18 cellular contexts compared by ENCODE assay signal in the genomic region with DNA sequence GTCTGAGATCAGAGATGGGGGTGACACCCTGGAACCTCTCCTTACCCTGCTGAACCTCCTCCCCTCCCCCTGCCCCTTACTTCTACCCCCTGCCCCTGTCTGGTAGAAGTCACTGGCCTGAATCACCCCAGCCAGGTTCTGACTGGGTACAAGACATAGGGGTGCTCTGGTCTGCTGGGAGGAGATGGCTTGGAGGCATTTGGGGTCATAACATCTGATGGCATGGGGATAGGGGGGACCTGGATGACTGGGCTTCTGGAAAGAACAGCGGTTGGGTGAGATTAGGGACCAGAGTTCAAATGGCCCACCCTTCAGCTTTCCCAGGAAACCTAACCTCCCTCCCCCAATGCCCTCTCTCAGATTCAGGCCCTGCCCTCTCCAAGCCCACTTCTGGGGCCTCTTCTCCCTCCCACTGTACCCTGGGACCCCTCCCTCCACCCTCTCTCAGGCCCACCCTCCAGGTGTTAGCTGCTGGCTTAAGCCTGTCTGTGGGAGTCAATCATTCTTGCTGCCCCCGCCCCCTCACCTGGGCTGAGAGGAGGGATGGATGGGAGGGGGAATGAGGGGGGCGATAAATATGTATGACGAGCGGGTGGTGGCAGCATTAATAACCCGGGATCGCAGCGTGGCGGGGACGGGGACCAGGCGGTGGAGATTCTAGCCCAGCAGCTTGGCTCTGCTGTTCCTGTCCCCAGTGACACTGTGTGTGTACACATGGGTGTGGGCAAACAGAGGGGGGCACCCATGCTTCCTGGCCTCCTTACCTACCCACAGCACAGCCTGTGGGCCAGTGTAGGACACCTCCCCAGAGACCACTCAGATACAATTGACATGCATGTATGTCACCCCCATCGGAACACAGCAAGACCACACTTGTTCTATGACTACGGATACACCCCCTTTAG. TPM values are rescaled to one million over a fixed set of nuclear protein-coding genes. Genes with fewer than 3 reads are reported as not detected.
A peak's percentile ranks its signal among the peaks of the same experiment; 100 is the strongest.
DNase-seq lines count a peak whose midpoint lies in the region; ATAC-seq, FAIRE-seq and TF ChIP-seq lines count a peak whose summit lies in the region.
"Had no signal": no experiment of that assay in that cellular context is flagged by ENCODE, and none has a peak within 500 bp of the region (broad histone marks: within the 10 kb centered on the region; RNA-seq: fewer than 3 reads in every experiment).

No MANE protein-coding gene starts in this region.

- TF ChIP-seq CTCF in endothelial cell of umbilical vein (IDR thresholded peaks at IDR 0.05; ENCODE audit: extremely low read depth in 1 of 2, insufficient read depth in 1 of 2, low read depth in 1 of 2, low read length in 2 of 2) = no peak

- H3K4me2 ChIP-seq in endothelial cell of umbilical vein (ENCODE audit: insufficient read depth, low read length) (no peak overlapping the region), neuronal stem cell (ENCODE audit: insufficient read depth, low read length, poor library complexity, severe bottlenecking) (no peak overlapping the region)

- CTCF ChIA-PET in endothelial cell of umbilical vein (lab: Charles Lee) = interaction anchor here (0.7 to 5.3 kb wide), 4 partner anchors 9 to 20 kb away, joined by 3 to 50 read pairs (median 38); a partner anchor contains a TSS

- H3K27ac Mint-ChIP-seq in activated naive CD4-positive, alpha-beta T cell treated with anti-CD3 and anti-CD28 coated beads, Interleukin-2, amount 50 U/mL, for 24 hours = peak overlapping the region; percentile 14
- no peak overlapping the region for H3K27ac Mint-ChIP-seq in activated naive CD4-positive, alpha-beta T cell treated with anti-CD3 and anti-CD28 coated beads, Interleukin-2, amount 50 U/mL, for 72 hours

- peaks cover 73% of the 10 kb centered on the region for H3K27me3 Mint-ChIP-seq in activated naive CD4-positive, alpha-beta T cell treated with anti-CD3 and anti-CD28 coated beads, Interleukin-2, amount 50 U/mL, for 24 hours

- H3K14ac ChIP-seq in neuronal stem cell (ENCODE audit: low read length) = no peak overlapping the region

- no TSS peak for BruUV-seq in endothelial cell of umbilical vein (replicated peaks; lab: Mats Ljungman, UMichigan)

- H3K4me1 Mint-ChIP-seq in activated naive CD4-positive, alpha-beta T cell treated with anti-CD3 and anti-CD28 coated beads, Interleukin-2, amount 50 U/mL, for 24 hours = peaks cover 64% of the 10 kb centered on the region

- FAIRE-seq in endothelial cell of umbilical vein (lab: Jason Lieb, UNC) = no peak

- H2BK5ac ChIP-seq in neuronal stem cell (ENCODE audit: low read length) = no peak overlapping the region

- no peak overlapping the region for H2AK5ac ChIP-seq in neuronal stem cell (ENCODE audit: low read depth, low read length)

- H3K27ac ChIP-seq in endothelial cell of umbilical vein (ENCODE audit: insufficient read depth, low read depth, low read length) = no peak overlapping the region
- no peak overlapping the region for H3K27ac ChIP-seq in neuronal stem cell (replicated peaks; ENCODE audit: low read length)
- H3K27ac ChIP-seq: SJSA1 had no signal

- H3K4me3 Mint-ChIP-seq in activated naive CD4-positive, alpha-beta T cell treated with anti-CD3 and anti-CD28 coated beads, Interleukin-2, amount 50 U/mL, for 24 hours = no peak overlapping the region

- no peaks in the 10 kb centered on the region for H3K36me3 Mint-ChIP-seq in activated naive CD4-positive, alpha-beta T cell treated with anti-CD3 and anti-CD28 coated beads, Interleukin-2, amount 50 U/mL, for 24 hours
- no peaks in the 10 kb centered on the region for H3K36me3 Mint-ChIP-seq in activated naive CD4-positive, alpha-beta T cell treated with anti-CD3 and anti-CD28 coated beads, Interleukin-2, amount 50 U/mL, for 72 hours

- TF ChIP-seq POLR2A in endothelial cell of umbilical vein (IDR thresholded peaks at IDR 0.05; ENCODE audit: low read depth, low read length) = no peak

- no peak overlapping the region for H4K91ac ChIP-seq in neuronal stem cell (ENCODE audit: low read depth, low read length, poor library complexity)

- H2BK15ac ChIP-seq in neuronal stem cell (ENCODE audit: low read length) = no peak overlapping the region

- H3K9ac ChIP-seq in endothelial cell of umbilical vein (replicated peaks; ENCODE audit: extremely low read depth, insufficient read depth, low read length) = no peak overlapping the region
- H3K9ac ChIP-seq in neuronal stem cell (ENCODE audit: low read depth, low read length, poor library complexity) = no peak overlapping the region

- H3K79me1 ChIP-seq in neuronal stem cell (ENCODE audit: low read depth, low read length) = no peaks in the 10 kb centered on the region

- no peaks in the 10 kb centered on the region for H3K9me1 ChIP-seq in endothelial cell of umbilical vein (replicated peaks; ENCODE audit: control insufficient read depth, extremely low read depth, insufficient read depth, low read length)

- no peak overlapping the region for H2AFZ ChIP-seq in endothelial cell of umbilical vein (ENCODE audit: low read depth, low read length)
- H2AFZ ChIP-seq in neuronal stem cell (ENCODE audit: low read length) = no peak overlapping the region

- no peaks in the 10 kb centered on the region for H3K79me2 ChIP-seq in endothelial cell of umbilical vein (ENCODE audit: control insufficient read depth, insufficient read depth, low read length)

- no peaks in the 10 kb centered on the region for H4K20me1 ChIP-seq in endothelial cell of umbilical vein (replicated peaks; ENCODE audit: control insufficient read depth, extremely low read depth, insufficient read depth, low read length)

- H3K9me3 ChIP-seq in endothelial cell of umbilical vein (replicated peaks; ENCODE audit: control insufficient read depth, insufficient read depth, low read length) (no peaks in the 10 kb centered on the region), neuronal stem cell (replicated peaks in 1 of 2; ENCODE audit: control insufficient read depth in 2 of 2, insufficient read depth in 1 of 2, low read depth in 1 of 2, low read length in 2 of 2) (peaks cover 0 to 4% of the 10 kb centered on the region in 2 donors)
- H3K9me3 ChIP-seq: SJSA1 had no signal

- H3K18ac ChIP-seq in neuronal stem cell (ENCODE audit: low read length) = peak overlapping the region; percentile 54

- H3K4ac ChIP-seq in neuronal stem cell (ENCODE audit: low read length) = no peak overlapping the region

- H3K27me3 ChIP-seq in endothelial cell of umbilical vein (ENCODE audit: control insufficient read depth in 2 of 2, insufficient read depth in 2 of 2, low read length in 2 of 2) (peaks cover 80 to 83% of the 10 kb centered on the region in 2 experiments), neuronal stem cell (ENCODE audit: control insufficient read depth in 3 of 3, insufficient read depth in 3 of 3, low read depth in 1 of 3, low read length in 3 of 3) (peaks cover 49 to 98% (median 96%) of the 10 kb centered on the region in 3 experiments)

- POLR2A ChIA-PET in endothelial cell of umbilical vein (lab: Charles Lee) = no interaction called here

- no peaks in the 10 kb centered on the region for H3K36me3 ChIP-seq in endothelial cell of umbilical vein (ENCODE audit: control insufficient read depth in 2 of 2, extremely low read depth in 1 of 2, insufficient read depth in 2 of 2, low read length in 2 of 2)
- H3K36me3 ChIP-seq in neuronal stem cell (replicated peaks in 1 of 2; ENCODE audit: control insufficient read depth in 2 of 2, insufficient read depth in 2 of 2, low read length in 2 of 2) = no peaks in the 10 kb centered on the region
- H3K36me3 ChIP-seq: SJSA1 had no signal

- no peak for ATAC-seq in activated naive CD4-positive, alpha-beta T cell treated with anti-CD3 and anti-CD28 coated beads, Interleukin-2, amount 50 U/mL, for 72 hours
- ATAC-seq: PC-3 had no signal

- no CpG with 5 or more reads among the region's 13 CpGs for WGBS in neuronal stem cell (ENCODE audit: extremely low coverage in 2 of 2, insufficient read length in 2 of 2, insufficient replicate concordance in 1 of 2), 2 donors

- dilution Hi-C loops in endothelial cell of umbilical vein (cut with MboI; ENCODE audit: extremely low pct_ligation_motif_present, low sequenced_read_pairs) = no loop called here

- H3K23ac ChIP-seq in neuronal stem cell (ENCODE audit: low read depth, low read length, poor library complexity) = no peak overlapping the region

- no peak overlapping the region for H4K8ac ChIP-seq in neuronal stem cell (ENCODE audit: low read depth, low read length)

- H3K9me3 Mint-ChIP-seq in activated naive CD4-positive, alpha-beta T cell treated with anti-CD3 and anti-CD28 coated beads, Interleukin-2, amount 50 U/mL, for 24 hours = no peaks in the 10 kb centered on the region
- H3K9me3 Mint-ChIP-seq in activated naive CD4-positive, alpha-beta T cell treated with anti-CD3 and anti-CD28 coated beads, Interleukin-2, amount 50 U/mL, for 72 hours = no peaks in the 10 kb centered on the region

- H3K4me1 ChIP-seq in endothelial cell of umbilical vein (ENCODE audit: control insufficient read depth, extremely low read depth, insufficient read depth, low read length) (no peaks in the 10 kb centered on the region), neuronal stem cell (ENCODE audit: control insufficient read depth in 2 of 2, insufficient read depth in 1 of 2, low read depth in 1 of 2, low read length in 2 of 2) (peaks cover 23 to 31% of the 10 kb centered on the region in 2 donors)

- intact Hi-C loops in endothelial cell of umbilical vein (cut with micrococcal nuclease) = no loop called here

- no peak for DNase-seq in activated naive CD4-positive, alpha-beta T cell treated with anti-CD3 and anti-CD28 coated beads, Interleukin-2, amount 50 U/mL, for 72 hours (ENCODE audit: low spot score in 2 of 2)
- peak; percentile 37 for DNase-seq in NCI-H526 treated with DMSO at 0.1 percent for 48 hours (lab: John Stamatoyannopoulos, UW)
- no peak for DNase-seq in endothelial cell of umbilical vein (ENCODE audit: low read depth, low spot score)
- no peak for DNase-seq in neuronal stem cell (ENCODE audit: low spot score)
- DNase-seq in DMS 273 (lab: John Stamatoyannopoulos, UW; ENCODE audit: unreplicated experiment) = no peak
- DNase-seq in NCI-H446 (lab: John Stamatoyannopoulos, UW) = no peak
- DNase-seq in COLO668 (lab: John Stamatoyannopoulos, UW; ENCODE audit: unreplicated experiment) = no peak
- DNase-seq: Calu3, DND-41, Karpas-422, NCI-H1105 treated with DMSO at 0.1 percent for 48 hours, NCI-H1930, NCI-H2171 treated with DMSO at 0.1 percent for 48 hours, NCI-H510A treated with DMSO at 0.1 percent for 48 hours, PC-3 had no signal

- no peak overlapping the region for H2BK120ac ChIP-seq in neuronal stem cell (ENCODE audit: low read depth, low read length)

- H2BK12ac ChIP-seq in neuronal stem cell (ENCODE audit: low read length) = no peak overlapping the region

- H3K4me3 ChIP-seq in endothelial cell of umbilical vein (replicated peaks in 1 of 3; ENCODE audit: insufficient read depth in 1 of 3, low read depth in 1 of 3, low read length in 3 of 3) (no peak overlapping the region), neuronal stem cell (ENCODE audit: low read length in 2 of 2) (no peak overlapping the region)
- H3K4me3 ChIP-seq: SJSA1 had no signal

RNA-seq across cellular contexts. Expression of gene NXPH4, which starts 5.9 kb away (rescaled TPM):
- under 1 TPM; 0.11 to 0.54 TPM for total RNA-seq in activated naive CD4-positive, alpha-beta T cell treated with anti-CD3 and anti-CD28 coated beads, Interleukin-2, amount 50 U/mL, for 72 hours
- not detected in 2 replicates for total RNA-seq in endothelial cell of umbilical vein
- 0.07 TPM in 1 of 2 replicates, not detected in the other for polyA plus RNA-seq in endothelial cell of umbilical vein
- 0.04 and 0.06 TPM in 2 replicates for polyA plus RNA-seq in endothelial cell of umbilical vein (2011; cell fraction: cytosol; rRNA removed)
- not detected in 2 replicates for polyA plus RNA-seq in endothelial cell of umbilical vein (2011; cell fraction: nucleus; rRNA removed)
- not detected in 2 replicates for polyA plus RNA-seq in endothelial cell of umbilical vein (2012)
- 0.11 TPM in 1 of 2 replicates, not detected in the other for polyA minus RNA-seq in endothelial cell of umbilical vein
- 2.8 TPM for polyA minus RNA-seq in endothelial cell of umbilical vein (2011; cell fraction: cytosol; rRNA and poly(A)+ RNA removed)
- polyA minus RNA-seq in endothelial cell of umbilical vein (2011; cell fraction: nucleus; rRNA and poly(A)+ RNA removed) = not detected in 2 replicates
- polyA plus RNA-seq in neuronal stem cell (2013, experiment 1 of 2) = 0.26 TPM
- 0.29 TPM for polyA plus RNA-seq in neuronal stem cell (2013, experiment 2 of 2)

RNA-seq across cellular contexts. Expression of gene SHMT2, which starts 7.0 kb away (rescaled TPM):
- total RNA-seq in activated naive CD4-positive, alpha-beta T cell treated with anti-CD3 and anti-CD28 coated beads, Interleukin-2, amount 50 U/mL, for 72 hours = 100 to 1,000 TPM; 360 to 376 TPM
- total RNA-seq in endothelial cell of umbilical vein = 148 and 155 TPM in 2 replicates
- polyA plus RNA-seq in endothelial cell of umbilical vein = 243 and 287 TPM in 2 replicates
- polyA plus RNA-seq in endothelial cell of umbilical vein (2011; cell fraction: cytosol; rRNA removed) = 200 and 222 TPM in 2 replicates
- polyA plus RNA-seq in endothelial cell of umbilical vein (2011; cell fraction: nucleus; rRNA removed) = 221 and 233 TPM in 2 replicates
- 126 and 146 TPM in 2 replicates for polyA plus RNA-seq in endothelial cell of umbilical vein (2012)
- 158 and 166 TPM in 2 replicates for polyA minus RNA-seq in endothelial cell of umbilical vein
- 225 TPM for polyA minus RNA-seq in endothelial cell of umbilical vein (2011; cell fraction: cytosol; rRNA and poly(A)+ RNA removed)
- 89.4 and 105 TPM in 2 replicates for polyA minus RNA-seq in endothelial cell of umbilical vein (2011; cell fraction: nucleus; rRNA and poly(A)+ RNA removed)
- polyA plus RNA-seq in neuronal stem cell (2013, experiment 1 of 2) = 117 TPM
- 112 TPM for polyA plus RNA-seq in neuronal stem cell (2013, experiment 2 of 2)

RNA-seq across cellular contexts. Expression of gene STAC3, which starts 28.4 kb away (rescaled TPM):
- 1 to 10 TPM; 2.8 to 5.4 TPM for total RNA-seq in activated naive CD4-positive, alpha-beta T cell treated with anti-CD3 and anti-CD28 coated beads, Interleukin-2, amount 50 U/mL, for 72 hours
- total RNA-seq in endothelial cell of umbilical vein = 0.55 and 1.0 TPM in 2 replicates
- 0.08 and 0.36 TPM in 2 replicates for polyA plus RNA-seq in endothelial cell of umbilical vein
- polyA plus RNA-seq in endothelial cell of umbilical vein (2011; cell fraction: cytosol; rRNA removed) = 0.18 and 0.35 TPM in 2 replicates
- polyA plus RNA-seq in endothelial cell of umbilical vein (2011; cell fraction: nucleus; rRNA removed) = 1.6 and 2.2 TPM in 2 replicates
- polyA plus RNA-seq in endothelial cell of umbilical vein (2012) = 0.60 TPM in 2 replicates
- polyA minus RNA-seq in endothelial cell of umbilical vein = not detected in 2 replicates
- polyA minus RNA-seq in endothelial cell of umbilical vein (2011; cell fraction: cytosol; rRNA and poly(A)+ RNA removed) = not detected
- polyA minus RNA-seq in endothelial cell of umbilical vein (2011; cell fraction: nucleus; rRNA and poly(A)+ RNA removed) = 1.4 and 1.6 TPM in 2 replicates
- polyA plus RNA-seq in neuronal stem cell (2013, experiment 1 of 2) = 0.79 TPM
- 0.93 TPM for polyA plus RNA-seq in neuronal stem cell (2013, experiment 2 of 2)
- total RNA-seq: H4 had no signal
